9 cellular contexts compared by ENCODE assay signal in the genomic region with DNA sequence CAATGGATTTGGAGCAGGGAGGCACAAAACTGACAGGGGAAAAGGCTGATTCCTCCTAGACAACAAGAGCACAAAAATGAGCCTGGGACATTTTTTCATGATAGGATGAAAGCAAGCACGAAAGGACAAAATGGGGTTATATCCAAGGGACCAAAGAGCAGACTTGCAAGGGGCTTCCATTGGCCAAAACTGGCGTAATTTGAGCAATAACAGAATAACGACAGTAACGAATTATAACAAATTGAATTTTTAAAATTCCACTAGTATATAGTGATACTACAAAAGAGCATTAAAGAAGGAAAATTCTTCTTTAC. TPM values are rescaled to one million over a fixed set of nuclear protein-coding genes. Genes with fewer than 3 reads are reported as not detected.
DNase-seq lines count a peak whose midpoint lies in the region; ATAC-seq and TF ChIP-seq lines count a peak whose summit lies in the region.
"Had no signal": no experiment of that assay in that cellular context is flagged by ENCODE, and none has a peak within 500 bp of the region (broad histone marks: within the 10 kb centered on the region; RNA-seq: fewer than 3 reads in every experiment).

No MANE protein-coding gene starts in this region.

- no peaks in the 10 kb centered on the region for H3K9me2 ChIP-seq in HCT116 (ENCODE audit: insufficient read depth)

- TF ChIP-seq CTCF in A673 (conservative IDR thresholded peaks at IDR 0.05; ENCODE audit: low read depth, low read length) (peak; percentile 2; the same call in 1 of the 2 replicates), HCT116 (IDR thresholded peaks at IDR 0.05 in 2 of 3, conservative IDR thresholded peaks at IDR 0.05 in 1 of 3; ENCODE audit: borderline replicate concordance in 1 of 3, insufficient read depth in 1 of 3, low read depth in 2 of 3, low read length in 2 of 3) (no peak), RWPE2 (IDR thresholded peaks at IDR 0.05; ENCODE audit: poor library complexity, severe bottlenecking) (peak; percentile 61), osteoblast (IDR thresholded peaks at IDR 0.05; ENCODE audit: extremely low read depth, low read depth, low read length) (no peak)

- H3K4me1 ChIP-seq in A673 (ENCODE audit: insufficient read depth, low read length, poor library complexity, severe bottlenecking), result no peaks in the 10 kb centered on the region
- H3K4me1 ChIP-seq in HCT116 (ENCODE audit: control insufficient read depth in 1 of 2, insufficient read depth in 2 of 2, low read length in 2 of 2), result peaks cover 0 to 5% of the 10 kb centered on the region in 2 experiments; a peak in 1 of 4 replicates
- no peaks in the 10 kb centered on the region for H3K4me1 ChIP-seq in RWPE2 (ENCODE audit: insufficient read depth, poor library complexity, severe bottlenecking)
- H3K4me1 ChIP-seq in osteoblast (ENCODE audit: insufficient read depth, low read length), result no peaks in the 10 kb centered on the region

- intact Hi-C loops in A673 (cut with micrococcal nuclease; ENCODE audit: unreplicated experiment), result no loop called here
- intact Hi-C loops in HCT116 (cut with micrococcal nuclease), result loop anchor here (1.0 to 10.0 kb wide), 3 partner anchors 123 to 311 kb away; no protein-coding TSS in a partner anchor

- 0 out of 2 replicates have a peak overlapping the region, but pooled peaks have one; percentile 7 for H3K4me2 ChIP-seq in HCT116 (ENCODE audit: low read length)
- no peak overlapping the region for H3K4me2 ChIP-seq in osteoblast (ENCODE audit: insufficient read depth, low read length)

- H3K9ac ChIP-seq in HCT116 (ENCODE audit: low read length), result no peak overlapping the region

- no peak for TF ChIP-seq POLR2A in HCT116 (IDR thresholded peaks at IDR 0.05; ENCODE audit: borderline replicate concordance, extremely low read depth, insufficient read depth, insufficient read length)

- H2AFZ ChIP-seq in HCT116 (ENCODE audit: low read depth, low read length, poor library complexity, severe bottlenecking) (peak overlapping the region; percentile 35), osteoblast (ENCODE audit: low read length) (peak overlapping the region; percentile 13)

- no peaks in the 10 kb centered on the region for H3K9me3 ChIP-seq in A673 (ENCODE audit: low read depth, low read length, poor library complexity, severe bottlenecking)
- H3K9me3 ChIP-seq in HCT116 (ENCODE audit: control insufficient read depth in 1 of 2, insufficient read depth in 1 of 2, low read depth in 1 of 2, low read length in 2 of 2), result no peaks in the 10 kb centered on the region
- no peaks in the 10 kb centered on the region for H3K9me3 ChIP-seq in RWPE2 (ENCODE audit: severe bottlenecking)
- no peaks in the 10 kb centered on the region for H3K9me3 ChIP-seq in osteoblast (ENCODE audit: low read depth, low read length)

- POLR2A ChIA-PET in A673 (lab: Charles Lee; ENCODE audit: low non-redundant PET) (no interaction called here), HCT116 (lab: Charles Lee) (interaction anchor here (1.1 kb wide), 1 partner anchor 12 kb away, joined by 4 read pairs; no protein-coding TSS in a partner anchor)

- H3K27ac ChIP-seq in A673 (ENCODE audit: low read depth, low read length, poor library complexity, severe bottlenecking) (no peak overlapping the region), HCT116 (ENCODE audit: low read depth, low read length) (no peak overlapping the region), RWPE2 (ENCODE audit: poor library complexity, severe bottlenecking) (no peak overlapping the region), osteoblast (ENCODE audit: low read depth, low read length) (no peak overlapping the region)

- H3K79me2 ChIP-seq in HCT116 (ENCODE audit: insufficient read depth, low read length) (no peaks in the 10 kb centered on the region), osteoblast (ENCODE audit: insufficient read depth, low read length) (no peaks in the 10 kb centered on the region)

- H3K4me3 ChIP-seq in A673 (ENCODE audit: low read depth, low read length, poor library complexity, severe bottlenecking) (no peak overlapping the region), HCT116 (replicated peaks in 1 of 2; ENCODE audit: low read depth in 1 of 2, low read length in 2 of 2) (no peak overlapping the region), RWPE2 (ENCODE audit: severe bottlenecking) (no peak overlapping the region), osteoblast (ENCODE audit: insufficient read depth, low read length) (no peak overlapping the region)

- H3K36me3 ChIP-seq in A673 (ENCODE audit: insufficient read depth, low read length, poor library complexity, severe bottlenecking) (no peaks in the 10 kb centered on the region), HCT116 (ENCODE audit: control insufficient read depth in 1 of 2, insufficient read depth in 2 of 2, low read length in 2 of 2) (no peaks in the 10 kb centered on the region), RWPE2 (ENCODE audit: low read depth) (no peaks in the 10 kb centered on the region), osteoblast (ENCODE audit: insufficient read depth, low read length) (no peaks in the 10 kb centered on the region)

- no peaks in the 10 kb centered on the region for H4K20me1 ChIP-seq in HCT116 (ENCODE audit: insufficient read depth)
- no peaks in the 10 kb centered on the region for H4K20me1 ChIP-seq in osteoblast (ENCODE audit: insufficient read depth, low read length)

- RAD21 ChIA-PET in HCT116 (lab: Charles Lee; ENCODE audit: low non-redundant PET in 1 of 2, low total read pairs in 2 of 2, uncharacterized antibody in 2 of 2, unreplicated experiment in 2 of 2), result interaction anchor here (1.0 to 1.8 kb wide), 6 partner anchors 12 to 225 kb away, joined by 3 to 15 read pairs (median 6); no protein-coding TSS in a partner anchor

- CTCF ChIA-PET in A673 (lab: Charles Lee) (interaction anchor here (1.8 kb wide), 1 partner anchor 133 kb away, joined by 9 read pairs; no protein-coding TSS in a partner anchor), HCT116 (lab: Charles Lee) (interaction anchor here (0.7 to 2.1 kb wide), 13 partner anchors 9 to 226 kb away, joined by 3 to 45 read pairs (median 6); a partner anchor contains a TSS)

- H3K27me3 ChIP-seq in A673 (replicated peaks; ENCODE audit: insufficient read depth, low read depth, low read length, poor library complexity) (no peaks in the 10 kb centered on the region), HCT116 (ENCODE audit: insufficient read depth, low read length) (no peaks in the 10 kb centered on the region), RWPE2 (ENCODE audit: insufficient read depth, poor library complexity, severe bottlenecking) (no peaks in the 10 kb centered on the region), osteoblast (ENCODE audit: insufficient read depth, low read length) (no peaks in the 10 kb centered on the region)

- DNase-seq in A673 (ENCODE audit: low spot score) (no peak), HCT116 (ENCODE audit: low read depth, low spot score) (no peak), RWPE2 (ENCODE audit: low spot score) (no peak), osteoblast (ENCODE audit: insufficient read length, low spot score, missing footprints) (no peak), NCI-H69 (lab: John Stamatoyannopoulos, UW) (no peak), islet precursor cell (no peak), T-helper 1 cell (no peak)
- DNase-seq: NCI-H1436 treated with DMSO at 0.1 percent for 48 hours; NK-92 treated with Interleukin-12 subunit alpha and Interleukin-12 subunit beta, amount 100 ng/mL, for 24 hours had no signal

- BruUV-seq in A673 (replicated peaks; lab: Mats Ljungman, UMichigan), result no TSS peak
- BruUV-seq in HCT116 (replicated peaks; lab: Mats Ljungman, UMichigan), result no TSS peak

- peak; percentile 7; the same call in 1 of the 2 replicates for ATAC-seq in HCT116
- no peak for ATAC-seq in RWPE2 (ENCODE audit: low read depth)

- no peak for TF ChIP-seq RAD21 in HCT116 (IDR thresholded peaks at IDR 0.05; ENCODE audit: low read depth)

TF ChIP-seq in HCT116, 20 proteins besides CTCF, POLR2A, EP300 and RAD21 (continues in another document):
- TF ChIP-seq JUND (IDR thresholded peaks at IDR 0.05) (no peak), POLR2AphosphoS5 (IDR thresholded peaks at IDR 0.05; ENCODE audit: low read depth, low read length) (no peak), ZFX (IDR thresholded peaks at IDR 0.05) (no peak), ZNF274 (IDR thresholded peaks at IDR 0.05; ENCODE audit: low read depth, low read length) (no peak), EZH2 (IDR thresholded peaks at IDR 0.05) (no peak), CEBPB (IDR thresholded peaks at IDR 0.05; ENCODE audit: low read depth) (no peak), SRF (IDR thresholded peaks at IDR 0.05; ENCODE audit: low read depth) (no peak), FOSL1 (IDR thresholded peaks at IDR 0.05; ENCODE audit: low read depth) (no peak), EZH2phosphoT487 (IDR thresholded peaks at IDR 0.05; ENCODE audit: borderline replicate concordance) (no peak)
- TF ChIP-seq, protein P1, sequence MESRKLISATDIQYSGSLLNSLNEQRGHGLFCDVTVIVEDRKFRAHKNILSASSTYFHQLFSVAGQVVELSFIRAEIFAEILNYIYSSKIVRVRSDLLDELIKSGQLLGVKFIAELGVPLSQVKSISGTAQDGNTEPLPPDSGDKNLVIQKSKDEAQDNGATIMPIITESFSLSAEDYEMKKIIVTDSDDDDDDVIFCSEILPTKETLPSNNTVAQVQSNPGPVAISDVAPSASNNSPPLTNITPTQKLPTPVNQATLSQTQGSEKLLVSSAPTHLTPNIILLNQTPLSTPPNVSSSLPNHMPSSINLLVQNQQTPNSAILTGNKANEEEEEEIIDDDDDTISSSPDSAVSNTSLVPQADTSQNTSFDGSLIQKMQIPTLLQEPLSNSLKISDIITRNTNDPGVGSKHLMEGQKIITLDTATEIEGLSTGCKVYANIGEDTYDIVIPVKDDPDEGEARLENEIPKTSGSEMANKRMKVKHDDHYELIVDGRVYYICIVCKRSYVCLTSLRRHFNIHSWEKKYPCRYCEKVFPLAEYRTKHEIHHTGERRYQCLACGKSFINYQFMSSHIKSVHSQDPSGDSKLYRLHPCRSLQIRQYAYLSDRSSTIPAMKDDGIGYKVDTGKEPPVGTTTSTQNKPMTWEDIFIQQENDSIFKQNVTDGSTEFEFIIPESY (IDR thresholded peaks at IDR 0.05; ENCODE audit: extremely low read depth, insufficient replicate concordance, low read length), result no peak
- TF ChIP-seq, protein P2, sequence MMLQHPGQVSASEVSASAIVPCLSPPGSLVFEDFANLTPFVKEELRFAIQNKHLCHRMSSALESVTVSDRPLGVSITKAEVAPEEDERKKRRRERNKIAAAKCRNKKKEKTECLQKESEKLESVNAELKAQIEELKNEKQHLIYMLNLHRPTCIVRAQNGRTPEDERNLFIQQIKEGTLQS (IDR thresholded peaks at IDR 0.05), result no peak
- TF ChIP-seq, protein P3, sequence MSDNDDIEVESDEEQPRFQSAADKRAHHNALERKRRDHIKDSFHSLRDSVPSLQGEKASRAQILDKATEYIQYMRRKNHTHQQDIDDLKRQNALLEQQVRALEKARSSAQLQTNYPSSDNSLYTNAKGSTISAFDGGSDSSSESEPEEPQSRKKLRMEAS (IDR thresholded peaks at IDR 0.05), result no peak

RNA-seq across cellular contexts. Expression of a gene that starts 10.3 kb away (rescaled TPM):
- 0.87 and 0.99 TPM in 2 replicates for total RNA-seq in A673 (2021)
- 4.1 TPM for total RNA-seq in HCT116 (2021; ENCODE audit: unreplicated experiment)
- polyA plus RNA-seq in HCT116 (2012), result 0.35 and 0.40 TPM in 2 replicates
- 7.6 and 16.2 TPM in 2 replicates for total RNA-seq in osteoblast

RNA-seq across cellular contexts. Expression of a gene that starts 21.6 kb away (rescaled TPM):
- total RNA-seq in A673 (2021), result 10.0 and 10.8 TPM in 2 replicates
- 10.1 TPM for total RNA-seq in HCT116 (2021; ENCODE audit: unreplicated experiment)
- polyA plus RNA-seq in HCT116 (2012), result 6.1 and 6.3 TPM in 2 replicates
- total RNA-seq in osteoblast, result 106 and 111 TPM in 2 replicates

Comparison
In these comparisons a context has a peak if more than half of its experiments do, and no peak if none do; other contexts are left out.
1. CTCF ChIP-seq: peak in A673 (single experiment) and RWPE2 (single experiment); none in HCT116 (0 of 3) and osteoblast (single experiment).